ENCODE assay signal across 1 cellular context in the genomic region with DNA sequence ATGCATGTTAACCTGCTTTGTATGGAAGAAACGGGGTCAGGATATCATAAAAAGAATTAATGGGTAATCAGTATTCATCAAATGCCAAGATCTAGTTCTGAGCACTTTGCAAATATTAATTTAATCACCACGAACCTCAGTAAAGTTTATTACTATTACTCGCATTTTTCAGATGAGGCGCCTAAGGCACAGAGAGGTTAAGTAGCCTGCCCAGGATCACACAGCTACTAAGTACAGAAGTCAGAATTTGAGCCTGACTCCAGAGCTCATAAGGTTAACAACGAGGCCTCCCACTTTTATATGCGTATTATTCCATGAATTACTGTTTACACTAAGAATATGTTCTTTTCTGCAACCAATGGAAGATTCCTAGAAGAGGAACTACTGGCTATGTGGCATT.
TF ChIP-seq lines count a peak whose summit lies in the region.

No MANE protein-coding gene starts in this region.

TF ChIP-seq in GM23338, 12 proteins besides CTCF, POLR2A, EP300 and RAD21 (continued from another document):
- TF ChIP-seq, protein P1, sequence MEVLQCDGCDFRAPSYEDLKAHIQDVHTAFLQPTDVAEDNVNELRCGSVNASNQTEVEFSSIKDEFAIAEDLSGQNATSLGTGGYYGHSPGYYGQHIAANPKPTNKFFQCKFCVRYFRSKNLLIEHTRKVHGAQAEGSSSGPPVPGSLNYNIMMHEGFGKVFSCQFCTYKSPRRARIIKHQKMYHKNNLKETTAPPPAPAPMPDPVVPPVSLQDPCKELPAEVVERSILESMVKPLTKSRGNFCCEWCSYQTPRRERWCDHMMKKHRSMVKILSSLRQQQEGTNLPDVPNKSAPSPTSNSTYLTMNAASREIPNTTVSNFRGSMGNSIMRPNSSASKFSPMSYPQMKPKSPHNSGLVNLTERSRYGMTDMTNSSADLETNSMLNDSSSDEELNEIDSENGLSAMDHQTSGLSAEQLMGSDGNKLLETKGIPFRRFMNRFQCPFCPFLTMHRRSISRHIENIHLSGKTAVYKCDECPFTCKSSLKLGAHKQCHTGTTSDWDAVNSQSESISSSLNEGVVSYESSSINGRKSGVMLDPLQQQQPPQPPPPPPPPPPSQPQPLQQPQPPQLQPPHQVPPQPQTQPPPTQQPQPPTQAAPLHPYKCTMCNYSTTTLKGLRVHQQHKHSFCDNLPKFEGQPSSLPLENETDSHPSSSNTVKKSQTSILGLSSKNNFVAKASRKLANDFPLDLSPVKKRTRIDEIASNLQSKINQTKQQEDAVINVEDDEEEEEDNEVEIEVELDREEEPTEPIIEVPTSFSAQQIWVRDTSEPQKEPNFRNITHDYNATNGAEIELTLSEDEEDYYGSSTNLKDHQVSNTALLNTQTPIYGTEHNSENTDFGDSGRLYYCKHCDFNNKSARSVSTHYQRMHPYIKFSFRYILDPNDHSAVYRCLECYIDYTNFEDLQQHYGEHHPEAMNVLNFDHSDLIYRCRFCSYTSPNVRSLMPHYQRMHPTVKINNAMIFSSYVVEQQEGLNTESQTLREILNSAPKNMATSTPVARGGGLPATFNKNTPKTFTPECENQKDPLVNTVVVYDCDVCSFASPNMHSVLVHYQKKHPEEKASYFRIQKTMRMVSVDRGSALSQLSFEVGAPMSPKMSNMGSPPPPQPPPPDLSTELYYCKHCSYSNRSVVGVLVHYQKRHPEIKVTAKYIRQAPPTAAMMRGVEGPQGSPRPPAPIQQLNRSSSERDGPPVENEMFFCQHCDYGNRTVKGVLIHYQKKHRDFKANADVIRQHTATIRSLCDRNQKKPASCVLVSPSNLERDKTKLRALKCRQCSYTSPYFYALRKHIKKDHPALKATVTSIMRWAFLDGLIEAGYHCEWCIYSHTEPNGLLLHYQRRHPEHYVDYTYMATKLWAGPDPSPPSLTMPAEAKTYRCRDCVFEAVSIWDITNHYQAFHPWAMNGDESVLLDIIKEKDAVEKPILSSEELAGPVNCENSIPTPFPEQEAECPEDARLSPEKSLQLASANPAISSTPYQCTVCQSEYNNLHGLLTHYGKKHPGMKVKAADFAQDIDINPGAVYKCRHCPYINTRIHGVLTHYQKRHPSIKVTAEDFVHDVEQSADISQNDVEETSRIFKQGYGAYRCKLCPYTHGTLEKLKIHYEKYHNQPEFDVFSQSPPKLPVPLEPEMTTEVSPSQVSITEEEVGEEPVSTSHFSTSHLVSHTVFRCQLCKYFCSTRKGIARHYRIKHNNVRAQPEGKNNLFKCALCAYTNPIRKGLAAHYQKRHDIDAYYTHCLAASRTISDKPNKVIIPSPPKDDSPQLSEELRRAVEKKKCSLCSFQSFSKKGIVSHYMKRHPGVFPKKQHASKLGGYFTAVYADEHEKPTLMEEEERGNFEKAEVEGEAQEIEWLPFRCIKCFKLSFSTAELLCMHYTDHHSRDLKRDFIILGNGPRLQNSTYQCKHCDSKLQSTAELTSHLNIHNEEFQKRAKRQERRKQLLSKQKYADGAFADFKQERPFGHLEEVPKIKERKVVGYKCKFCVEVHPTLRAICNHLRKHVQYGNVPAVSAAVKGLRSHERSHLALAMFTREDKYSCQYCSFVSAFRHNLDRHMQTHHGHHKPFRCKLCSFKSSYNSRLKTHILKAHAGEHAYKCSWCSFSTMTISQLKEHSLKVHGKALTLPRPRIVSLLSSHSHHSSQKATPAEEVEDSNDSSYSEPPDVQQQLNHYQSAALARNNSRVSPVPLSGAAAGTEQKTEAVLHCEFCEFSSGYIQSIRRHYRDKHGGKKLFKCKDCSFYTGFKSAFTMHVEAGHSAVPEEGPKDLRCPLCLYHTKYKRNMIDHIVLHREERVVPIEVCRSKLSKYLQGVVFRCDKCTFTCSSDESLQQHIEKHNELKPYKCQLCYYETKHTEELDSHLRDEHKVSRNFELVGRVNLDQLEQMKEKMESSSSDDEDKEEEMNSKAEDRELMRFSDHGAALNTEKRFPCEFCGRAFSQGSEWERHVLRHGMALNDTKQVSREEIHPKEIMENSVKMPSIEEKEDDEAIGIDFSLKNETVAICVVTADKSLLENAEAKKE (CRISPR knock-in tag; IDR thresholded peaks at IDR 0.05), result no peak
- TF ChIP-seq EZH2 (IDR thresholded peaks at IDR 0.05; ENCODE audit: low read depth, unreplicated experiment) (no peak), ZNF114 (CRISPR knock-in tag; IDR thresholded peaks at IDR 0.05) (no peak)
- TF ChIP-seq, protein P2, sequence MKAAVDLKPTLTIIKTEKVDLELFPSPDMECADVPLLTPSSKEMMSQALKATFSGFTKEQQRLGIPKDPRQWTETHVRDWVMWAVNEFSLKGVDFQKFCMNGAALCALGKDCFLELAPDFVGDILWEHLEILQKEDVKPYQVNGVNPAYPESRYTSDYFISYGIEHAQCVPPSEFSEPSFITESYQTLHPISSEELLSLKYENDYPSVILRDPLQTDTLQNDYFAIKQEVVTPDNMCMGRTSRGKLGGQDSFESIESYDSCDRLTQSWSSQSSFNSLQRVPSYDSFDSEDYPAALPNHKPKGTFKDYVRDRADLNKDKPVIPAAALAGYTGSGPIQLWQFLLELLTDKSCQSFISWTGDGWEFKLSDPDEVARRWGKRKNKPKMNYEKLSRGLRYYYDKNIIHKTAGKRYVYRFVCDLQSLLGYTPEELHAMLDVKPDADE (IDR thresholded peaks at IDR 0.05), result no peak
TF ChIP-seq in GM23338: peak in this region for 0.
